ENCODE assay signal across 27 cellular contexts in the genomic region with DNA sequence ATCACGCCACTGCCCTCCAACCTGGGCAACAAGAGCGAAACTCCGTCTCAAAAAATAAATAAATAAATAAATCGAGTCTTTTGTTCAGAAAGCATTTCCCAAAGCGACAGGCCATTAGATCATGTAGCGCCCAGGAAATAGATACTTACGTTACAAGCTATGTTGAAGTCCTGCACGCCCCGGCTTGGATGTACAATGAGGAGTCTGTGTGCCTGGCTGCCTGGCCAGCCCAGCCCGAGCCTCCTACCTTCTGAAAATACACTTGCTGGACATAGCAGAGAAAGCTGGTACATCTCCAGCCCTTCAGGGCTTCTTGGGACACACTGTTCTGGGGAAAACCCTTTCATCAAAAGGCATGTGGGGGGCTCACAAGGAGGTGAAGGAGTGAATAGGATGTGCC. TPM values are rescaled to one million over a fixed set of nuclear protein-coding genes. Genes with fewer than 3 reads are reported as not detected.
DNase-seq lines count a peak whose midpoint lies in the region; ATAC-seq, FAIRE-seq and TF ChIP-seq lines count a peak whose summit lies in the region.
"Had no signal": no experiment of that assay in that cellular context is flagged by ENCODE, and none has a peak within 500 bp of the region (broad histone marks: within the 10 kb centered on the region; RNA-seq: fewer than 3 reads in every experiment).

No MANE protein-coding gene starts in this region.

- no peaks in the 10 kb centered on the region for H3K36me3 Mint-ChIP-seq in osteocyte (ENCODE audit: unreplicated experiment)

- H4K20me1 ChIP-seq in smooth muscle cell (ENCODE audit: low read depth) = peaks cover 98% of the 10 kb centered on the region

- DNase-seq in cardiac muscle cell (ENCODE audit: low read depth in 1 of 2, low spot score in 1 of 2) (no peak), right cardiac atrium (no peak), sigmoid colon (no peak), smooth muscle cell (lab: John Stamatoyannopoulos, UW; ENCODE audit: unreplicated experiment) (no peak), GM12891 (ENCODE audit: insufficient read length, low spot score) (no peak), osteocyte (ENCODE audit: extremely low spot score, unreplicated experiment) (no peak), GM19239 (ENCODE audit: insufficient read length, low spot score) (no peak)
- DNase-seq: 8988T, ACHN, BE2C, Calu3, DMS79 treated with DMSO at 0.1 percent for 48 hours, GF-D8, GOT3, HCEC 1CT, KBM-7, MV-4-11, NCI-H1105, NCI-H1436 treated with DMSO at 0.1 percent for 48 hours, NCI-H187 treated with DMSO at 0.1 percent for 48 hours, NCI-H2171 treated with DMSO at 0.1 percent for 48 hours, NCI-H524, NCI-H748 treated with DMSO at 0.1 percent for 48 hours, SJCRH30 had no signal

- 95% methylated on average over 10 of the region's 10 CpGs for whole genome bisulfite sequencing in right cardiac atrium
- 58 to 92% methylated on average over 3 to 9 of the region's 10 CpGs for WGBS in gastroesophageal sphincter (ENCODE audit: low coverage in 1 of 2), 2 donors
- 95 to 97% methylated on average over 10 of the region's 10 CpGs for WGBS in sigmoid colon, 2 donors
- 95% methylated on average over 10 of the region's 10 CpGs for WGBS in smooth muscle cell (ENCODE audit: low lambda C conversion rate)

- no peak overlapping the region for H3K4me3 Mint-ChIP-seq in osteocyte (ENCODE audit: unreplicated experiment)

- H3K9me3 ChIP-seq in cardiac muscle cell (ENCODE audit: low read depth) (no peaks in the 10 kb centered on the region), right cardiac atrium (ENCODE audit: control insufficient read depth, low read length) (no peaks in the 10 kb centered on the region), gastroesophageal sphincter (no peaks in the 10 kb centered on the region), sigmoid colon (no peaks in the 10 kb centered on the region), smooth muscle cell (replicated peaks; ENCODE audit: low read depth) (no peaks in the 10 kb centered on the region)
- H3K9me3 ChIP-seq: BE2C, SJCRH30 had no signal

- TF ChIP-seq POLR2A in gastroesophageal sphincter (IDR thresholded peaks at IDR 0.05) = no peak
- TF ChIP-seq POLR2A in sigmoid colon (IDR thresholded peaks at IDR 0.05) = no peak
- no peak for TF ChIP-seq POLR2A in GM12891 (IDR thresholded peaks at IDR 0.05; ENCODE audit: low read depth, low read length)

- no peaks in the 10 kb centered on the region for H3K27me3 Mint-ChIP-seq in osteocyte (ENCODE audit: unreplicated experiment)

- no peak for TF ChIP-seq CTCF in cardiac muscle cell (IDR thresholded peaks at IDR 0.05; ENCODE audit: low read depth, low read length)
- no peak for TF ChIP-seq CTCF in gastroesophageal sphincter (IDR thresholded peaks at IDR 0.05)
- TF ChIP-seq CTCF in sigmoid colon (IDR thresholded peaks at IDR 0.05) = no peak
- no peak for TF ChIP-seq CTCF in smooth muscle cell (IDR thresholded peaks at IDR 0.05; ENCODE audit: borderline replicate concordance, insufficient read depth, poor library complexity, severe bottlenecking)
- TF ChIP-seq CTCF in osteocyte (IDR thresholded peaks at IDR 0.05) = no peak

- H3K27ac ChIP-seq in cardiac muscle cell (peak overlapping the region; percentile 35), right cardiac atrium (ENCODE audit: low read length) (no peak overlapping the region), gastroesophageal sphincter (peak overlapping the region in 3 of 4 donors; percentile 80 to 83 (median 82)), sigmoid colon (peak overlapping the region; percentile 64 to 78 (median 74)), smooth muscle cell (ENCODE audit: low read depth) (no peak overlapping the region)
- H3K27ac ChIP-seq: SJCRH30 had no signal

- H3K36me3 ChIP-seq in cardiac muscle cell = no peaks in the 10 kb centered on the region
- H3K36me3 ChIP-seq in gastroesophageal sphincter = no peaks in the 10 kb centered on the region
- no peaks in the 10 kb centered on the region for H3K36me3 ChIP-seq in sigmoid colon
- H3K36me3 ChIP-seq in smooth muscle cell (ENCODE audit: low read depth) = no peaks in the 10 kb centered on the region
- H3K36me3 ChIP-seq: BE2C, SJCRH30 had no signal

- TF ChIP-seq EP300 in gastroesophageal sphincter (IDR thresholded peaks at IDR 0.05) = no peak
- no peak for TF ChIP-seq EP300 in sigmoid colon (IDR thresholded peaks at IDR 0.05)

- peaks cover 24% of the 10 kb centered on the region for H3F3A ChIP-seq in smooth muscle cell (ENCODE audit: low read depth)

- intact Hi-C loops in right cardiac atrium (cut with DNase I) = no loop called here
- intact Hi-C loops in sigmoid colon (cut with DNase I) = no loop called here

- no peak overlapping the region for H3K4me2 ChIP-seq in smooth muscle cell

- no peak overlapping the region for H3K9ac ChIP-seq in smooth muscle cell (ENCODE audit: low read depth)

- ATAC-seq in right cardiac atrium (no peak), gastroesophageal sphincter (no peak)

- FAIRE-seq in GM12891 (lab: Jason Lieb, UNC) (no peak), GM19239 (lab: Jason Lieb, UNC) (no peak)
- FAIRE-seq: GM12892 had no signal

- no peak overlapping the region for H2AFZ ChIP-seq in smooth muscle cell (ENCODE audit: low read depth)

- peaks cover 87% of the 10 kb centered on the region for H3K79me2 ChIP-seq in smooth muscle cell (ENCODE audit: low read depth)

- H3K4me3 ChIP-seq in cardiac muscle cell = no peak overlapping the region
- H3K4me3 ChIP-seq in right cardiac atrium (ENCODE audit: low read length) = no peak overlapping the region
- no peak overlapping the region for H3K4me3 ChIP-seq in gastroesophageal sphincter
- H3K4me3 ChIP-seq in sigmoid colon = no peak overlapping the region
- H3K4me3 ChIP-seq in smooth muscle cell = no peak overlapping the region
- H3K4me3 ChIP-seq: SJCRH30 had no signal

- H3K27me3 ChIP-seq in cardiac muscle cell (no peaks in the 10 kb centered on the region), right cardiac atrium (ENCODE audit: control insufficient read depth, insufficient read depth) (no peaks in the 10 kb centered on the region), gastroesophageal sphincter (no peaks in the 10 kb centered on the region), sigmoid colon (no peaks in the 10 kb centered on the region), smooth muscle cell (ENCODE audit: low read depth) (no peaks in the 10 kb centered on the region)
- H3K27me3 ChIP-seq: BE2C, SJCRH30 had no signal

- H3K27ac Mint-ChIP-seq in osteocyte (ENCODE audit: unreplicated experiment) = no peak overlapping the region

- peaks cover 14% of the 10 kb centered on the region for H3K4me1 Mint-ChIP-seq in osteocyte (ENCODE audit: unreplicated experiment)

- no peaks in the 10 kb centered on the region for H3K9me3 Mint-ChIP-seq in osteocyte (ENCODE audit: unreplicated experiment)

- peaks cover 79% of the 10 kb centered on the region for H3K4me1 ChIP-seq in cardiac muscle cell (ENCODE audit: low read depth)
- H3K4me1 ChIP-seq in right cardiac atrium (ENCODE audit: control insufficient read depth, insufficient read depth, low read length) = no peaks in the 10 kb centered on the region
- peaks cover 0 to 90% (median 29%) of the 10 kb centered on the region in 3 donors for H3K4me1 ChIP-seq in gastroesophageal sphincter
- H3K4me1 ChIP-seq in sigmoid colon = peaks cover 0 to 93% (median 81%) of the 10 kb centered on the region in 4 donors
- H3K4me1 ChIP-seq in smooth muscle cell (ENCODE audit: low read depth) = peaks cover 31% of the 10 kb centered on the region
- H3K4me1 ChIP-seq: BE2C, SJCRH30 had no signal

TF ChIP-seq in GM12891, 5 proteins besides CTCF, POLR2A, EP300 and RAD21:
- TF ChIP-seq POLR2AphosphoS5 (IDR thresholded peaks at IDR 0.05; ENCODE audit: low read depth, low read length) (no peak), PAX5 (IDR thresholded peaks at IDR 0.05; ENCODE audit: insufficient read depth, low read length, severe bottlenecking) (no peak), POU2F2 (IDR thresholded peaks at IDR 0.05; ENCODE audit: low read depth, low read length) (no peak), SPI1 (IDR thresholded peaks at IDR 0.05; ENCODE audit: low read depth, low read length) (no peak), TAF1 (IDR thresholded peaks at IDR 0.05; ENCODE audit: low read depth, low read length) (no peak)

RNA-seq across cellular contexts. Expression of gene FGFR2, which starts 22.1 kb away (rescaled TPM):
- total RNA-seq in cardiac muscle cell = 47.1 and 50.6 TPM in 2 replicates
- polyA plus RNA-seq in cardiac muscle cell = 47.5 and 51.3 TPM in 2 replicates
- 10 to 100 TPM in 1 of 4 donors, 1 to 10 TPM in 3; 4.0 to 20.4 (median 5.6) TPM for total RNA-seq in right cardiac atrium
- 16.5 TPM for polyA plus RNA-seq in right cardiac atrium
- 10 to 100 TPM; 41.6 to 79.3 (median 60.5) TPM for total RNA-seq in gastroesophageal sphincter
- 100 to 1,000 TPM in 3 of 4 donors, 10 to 100 TPM in 1; 71.5 to 143 (median 112) TPM for total RNA-seq in sigmoid colon
- 10 to 100 TPM in 2 of 3 donors, 1 to 10 TPM in 1; 5.1 to 20.4 (median 11.4) TPM for polyA plus RNA-seq in sigmoid colon
- total RNA-seq in smooth muscle cell = 85.9 and 115 TPM in 2 replicates
- 82.7 and 103 TPM in 2 replicates for polyA plus RNA-seq in smooth muscle cell
- polyA plus RNA-seq in GM12891 (2012; ENCODE audit: low read depth, missing spikeins) = not detected
- 8.0 and 10.3 TPM in 2 replicates for total RNA-seq in osteocyte
- total RNA-seq: LHCN-M2 had no signal

Comparison
In these comparisons a context has a peak if more than half of its experiments do, and no peak if none do; other contexts are left out.
1. H3K27ac ChIP-seq: peak in cardiac muscle cell (single experiment), gastroesophageal sphincter (3 of 4) and sigmoid colon (4 of 4); none in right cardiac atrium (single experiment) and smooth muscle cell (single experiment).